In genomic region chr5:10601246-10602030, GRCh38 we compare ENCODE assay signal across 8 cellular contexts. TPM values are rescaled to one million over a fixed set of nuclear protein-coding genes. Genes with fewer than 3 reads are reported as not detected.
A peak's percentile ranks its signal among the peaks of the same experiment; 100 is the strongest.
DNase-seq lines count a peak whose midpoint lies in the region; ATAC-seq, FAIRE-seq and TF ChIP-seq lines count a peak whose summit lies in the region.

No MANE protein-coding gene starts in this region.

- peaks cover 14% of the 10 kb centered on the region for H3K4me1 ChIP-seq in CD4-positive, alpha-beta memory T cell (ENCODE audit: insufficient read depth, low read length)
- H3K4me1 ChIP-seq in GM12878 (ENCODE audit: control insufficient read depth, insufficient read depth, low read length) (peaks cover 72% of the 10 kb centered on the region), hepatocyte (ENCODE audit: insufficient read depth) (peaks cover 8% of the 10 kb centered on the region), skeletal muscle tissue (ENCODE audit: control insufficient read depth in 3 of 3, insufficient read depth in 3 of 3, low read length in 3 of 3) (peaks cover 20 to 26% (median 22%) of the 10 kb centered on the region in 3 donors)

- SMC1A ChIA-PET in GM12878 (lab: Charles Lee; ENCODE audit: uncharacterized antibody, unreplicated experiment): interaction anchor here (1.0 to 1.8 kb wide), 5 partner anchors 11 to 147 kb away, joined by 3 to 9 read pairs (median 3); no protein-coding TSS in a partner anchor

- H3K36me3 Mint-ChIP-seq in CD4-positive, alpha-beta memory T cell: peaks cover 0 to 5% of the 10 kb centered on the region in 2 donors

- 0 out of 2 replicates have a peak overlapping the region, but pooled peaks have one; percentile 12 for H3K9ac ChIP-seq in GM12878 (ENCODE audit: control insufficient read depth, insufficient read depth, low read length)
- peak overlapping the region; percentile 36 to 70 (median 59) for H3K9ac ChIP-seq in skeletal muscle tissue (ENCODE audit: low read depth in 1 of 3, low read length in 3 of 3)

- no TSS peak for BruUV-seq in GM12878 (replicated peaks; lab: Mats Ljungman, UMichigan)

- peak overlapping the region in 1 of 7 donors; percentile 84 for H3K27ac Mint-ChIP-seq in CD4-positive, alpha-beta memory T cell

- peak overlapping the region in 7 of 8 donors; percentile 18 to 84 (median 68) for H3K4me3 Mint-ChIP-seq in CD4-positive, alpha-beta memory T cell

- H3K79me2 ChIP-seq in GM12878 (ENCODE audit: control insufficient read depth, insufficient read depth, low read length): peaks cover 82% of the 10 kb centered on the region
- no peaks in the 10 kb centered on the region for H3K79me2 ChIP-seq in hepatocyte

- ATAC-seq in GM19328 (IDR thresholded peaks at IDR 0.05; ENCODE audit: unreplicated experiment): peak; percentile 31
- ATAC-seq in HG03196 (IDR thresholded peaks at IDR 0.05; ENCODE audit: unreplicated experiment): peak; percentile 47
- ATAC-seq in GM12878: peak; percentile 65

- intact Hi-C loops in CD4-positive, alpha-beta memory T cell (cut with micrococcal nuclease): no loop called here
- intact Hi-C loops in GM12878 (cut with micrococcal nuclease; ENCODE audit: unreplicated experiment): no loop called here

- CTCF ChIA-PET in CD4-positive, alpha-beta memory T cell (lab: Charles Lee; ENCODE audit: partially characterized antibody): interaction anchor here (1.9 kb wide), 1 partner anchor 26 kb away, joined by 5 read pairs; no protein-coding TSS in a partner anchor
- CTCF ChIA-PET in GM12878 (lab: Yijun Ruan, JAX): interaction anchor here (0.6 to 1.0 kb wide), 2 partner anchors 26 to 31 kb away, joined by 3 to 6 read pairs; no protein-coding TSS in a partner anchor

- H3K9me3 Mint-ChIP-seq in CD4-positive, alpha-beta memory T cell: peaks cover 0 to 5% (median 0%) of the 10 kb centered on the region in 8 donors

- RAD21 ChIA-PET in GM12878 (lab: Charles Lee; ENCODE audit: unreplicated experiment): no interaction called here

- POLR2A ChIA-PET in CD4-positive, alpha-beta memory T cell (lab: Charles Lee; ENCODE audit: partially characterized antibody): no interaction called here
- POLR2A ChIA-PET in GM12878 (lab: Charles Lee): interaction anchor here (0.8 to 1.6 kb wide), 5 partner anchors 9 to 182 kb away, joined by 3 to 5 read pairs (median 3); no protein-coding TSS in a partner anchor

- no peak for TF ChIP-seq RAD21 in GM12878 (IDR thresholded peaks at IDR 0.05; ENCODE audit: insufficient read depth, low read depth, low read length)

- peak overlapping the region; percentile 78 for H3K4me2 ChIP-seq in GM12878 (ENCODE audit: control insufficient read depth, insufficient read depth)
- H3K4me2 ChIP-seq in hepatocyte: peak overlapping the region; percentile 6

- TF ChIP-seq CTCF in GM12878 (IDR thresholded peaks at IDR 0.05 in 2 of 3, conservative IDR thresholded peaks at IDR 0.05 in 1 of 3; ENCODE audit: control insufficient read depth in 2 of 3, extremely low read depth in 1 of 3, insufficient read depth in 1 of 3, low read depth in 3 of 3, low read length in 3 of 3): no peak
- no peak for TF ChIP-seq CTCF in hepatocyte (IDR thresholded peaks at IDR 0.05; ENCODE audit: poor library complexity)

- TF ChIP-seq POLR2A in GM12878 (IDR thresholded peaks at IDR 0.05; ENCODE audit: low read depth, low read length): peak; percentile 51; the same call in 1 of the 2 replicates

- H3K4me3 ChIP-seq in CD4-positive, alpha-beta memory T cell (ENCODE audit: low read length in 2 of 2): no peak overlapping the region
- peak overlapping the region; percentile 39; the same call in 1 of the 2 replicates for H3K4me3 ChIP-seq in GM12878
- no peak overlapping the region for H3K4me3 ChIP-seq in hepatocyte
- H3K4me3 ChIP-seq in skeletal muscle tissue (ENCODE audit: low read length in 3 of 3): peak overlapping the region; percentile 53 to 72 (median 59)

- no peak for TF ChIP-seq EP300 in GM12878 (IDR thresholded peaks at IDR 0.05; ENCODE audit: borderline replicate concordance in 1 of 2, control insufficient read depth in 1 of 2, low read depth in 2 of 2, low read length in 2 of 2)

- H3K36me3 ChIP-seq in CD4-positive, alpha-beta memory T cell (ENCODE audit: insufficient read depth, low read length): no peaks in the 10 kb centered on the region
- H3K36me3 ChIP-seq in GM12878 (ENCODE audit: control insufficient read depth in 2 of 2, insufficient read depth in 2 of 2, low read length in 1 of 2): peaks cover 7 to 11% of the 10 kb centered on the region in 2 experiments; a peak in 3 of 4 replicates
- no peaks in the 10 kb centered on the region for H3K36me3 ChIP-seq in hepatocyte (replicated peaks; ENCODE audit: insufficient read depth, low read depth)
- no peaks in the 10 kb centered on the region for H3K36me3 ChIP-seq in skeletal muscle tissue (ENCODE audit: control insufficient read depth in 3 of 3, insufficient read depth in 3 of 3, low read length in 3 of 3)

- peak; percentile 52 for FAIRE-seq in GM12878 (lab: Jason Lieb, UNC)

- in situ Hi-C loops in GM12878 (cut with MboI): no loop called here

- H4K20me1 ChIP-seq in GM12878 (ENCODE audit: control insufficient read depth, insufficient read depth) (no peaks in the 10 kb centered on the region), hepatocyte (ENCODE audit: insufficient read depth, poor library complexity, severe bottlenecking) (no peaks in the 10 kb centered on the region)

- H3K4me1 Mint-ChIP-seq in CD4-positive, alpha-beta memory T cell: peaks cover 8 to 20% (median 13%) of the 10 kb centered on the region in 4 donors

- no peaks in the 10 kb centered on the region for H3K9me3 ChIP-seq in CD4-positive, alpha-beta memory T cell (ENCODE audit: control insufficient read depth in 1 of 2, low read length in 2 of 2)
- no peaks in the 10 kb centered on the region; the same call in 1 of the 3 replicates for H3K9me3 ChIP-seq in GM12878 (replicated peaks; ENCODE audit: control insufficient read depth, insufficient read depth, low read length)
- H3K9me3 ChIP-seq in hepatocyte (ENCODE audit: low read depth): no peaks in the 10 kb centered on the region
- no peaks in the 10 kb centered on the region for H3K9me3 ChIP-seq in skeletal muscle tissue (ENCODE audit: control insufficient read depth in 3 of 3, low read length in 3 of 3)

- no peaks in the 10 kb centered on the region for H3K27me3 ChIP-seq in CD4-positive, alpha-beta memory T cell (ENCODE audit: insufficient read depth, low read length)
- H3K27me3 ChIP-seq in GM12878 (replicated peaks in 1 of 2; ENCODE audit: control insufficient read depth in 2 of 2, insufficient read depth in 2 of 2, low read length in 1 of 2) (no peaks in the 10 kb centered on the region), hepatocyte (no peaks in the 10 kb centered on the region), skeletal muscle tissue (ENCODE audit: control insufficient read depth in 3 of 3, insufficient read depth in 3 of 3, low read length in 3 of 3) (no peaks in the 10 kb centered on the region)

- no peak for DNase-seq in CD4-positive, alpha-beta memory T cell
- peak; percentile 99 for DNase-seq in NCI-H345 treated with DMSO at 0.1 percent for 48 hours (lab: John Stamatoyannopoulos, UW; ENCODE audit: unreplicated experiment)
- no peak for DNase-seq in GM12878 (ENCODE audit: low read depth, low spot score)
- DNase-seq in hepatocyte (ENCODE audit: low spot score): peak; percentile 69
- DNase-seq in NK-92 (lab: John Stamatoyannopoulos, UW; ENCODE audit: unreplicated experiment): no peak

- no peaks in the 10 kb centered on the region for H3K9me2 ChIP-seq in hepatocyte (replicated peaks; ENCODE audit: insufficient read depth)

- H2AFZ ChIP-seq in GM12878 (ENCODE audit: control insufficient read depth, low read depth, low read length): no peak overlapping the region
- no peak overlapping the region for H2AFZ ChIP-seq in hepatocyte

- H3K27ac ChIP-seq in CD4-positive, alpha-beta memory T cell (ENCODE audit: low read depth, low read length): no peak overlapping the region
- peak overlapping the region; percentile 84 for H3K27ac ChIP-seq in GM12878 (ENCODE audit: control insufficient read depth, insufficient read depth)
- peak overlapping the region; percentile 47 for H3K27ac ChIP-seq in hepatocyte
- H3K27ac ChIP-seq in skeletal muscle tissue (ENCODE audit: low read depth, low read length): peak overlapping the region; percentile 92

- H3K27me3 Mint-ChIP-seq in CD4-positive, alpha-beta memory T cell: peaks cover 0 to 5% of the 10 kb centered on the region in 2 donors

- WGBS in GM12878 (ENCODE audit: insufficient coverage, insufficient replicate concordance, low lambda C conversion rate, missing lambda C conversion rate): 20% methylated on average over 19 of the region's 19 CpGs
- WGBS in hepatocyte (ENCODE audit: low lambda C conversion rate, missing lambda C conversion rate): 63% methylated on average over 19 of the region's 19 CpGs

TF ChIP-seq in GM12878, 131 proteins besides CTCF, POLR2A, EP300 and RAD21 (continues in another document):
- TF ChIP-seq RCOR1 (conservative IDR thresholded peaks at IDR 0.05; ENCODE audit: low read depth, low read length) (no peak), BHLHE40 (IDR thresholded peaks at IDR 0.05; ENCODE audit: borderline replicate concordance in 1 of 2, low read depth in 2 of 2, low read length in 1 of 2) (peak in 1 of 2 experiments; percentile 39; a peak in 1 of 4 replicates), FOXK2 (IDR thresholded peaks at IDR 0.05) (no peak), GATAD2B (conservative IDR thresholded peaks at IDR 0.05; ENCODE audit: low read depth) (peak; percentile 34; the same call in 1 of the 2 replicates), SMAD5 (IDR thresholded peaks at IDR 0.05; ENCODE audit: low read depth) (no peak)

RNA-seq across cellular contexts. Expression of gene ANKRD33B, which starts 37.6 kb away (rescaled TPM):
- total RNA-seq in CD4-positive, alpha-beta memory T cell: 1 to 10 TPM; 2.0 to 2.3 TPM
- under 1 TPM; 0.05 to 0.37 TPM for polyA plus RNA-seq in CD4-positive, alpha-beta memory T cell
- total RNA-seq in GM12878 (2013; cell fraction: nucleolus; rRNA removed): 51.1 and 53.7 TPM in 2 replicates
- total RNA-seq in GM12878 (2014; rRNA removed) (17.0 and 18.6 TPM in 2 replicates), GM12878 (2014; rRNA removed; fragmentation: Illumina TruSeq; extraction: Trizol) (20.3 and 20.4 TPM in 2 replicates), GM12878 (2021) (58.4 and 61.6 TPM in 2 replicates), hepatocyte (2.0 and 2.3 TPM in 2 replicates), skeletal muscle tissue (2.6 TPM)
- polyA plus RNA-seq in GM12878 (2011; ENCODE audit: low read depth): 12.2 TPM
- polyA plus RNA-seq in GM12878 (2011; rRNA removed) (11.0 and 12.7 TPM in 2 replicates), GM12878 (2014; fragmentation: Illumina TruSeq; extraction: Trizol) (22.7 and 27.0 TPM in 2 replicates), GM12878 (2014; fragmentation: Nextera tagmentation; extraction: Ambion mirVana) (1 to 10 TPM; 5.9 to 6.1 TPM), GM12878 (2014; rRNA removed) (19.6 and 20.7 TPM in 2 replicates), GM12878 (2016; fragmentation: Nextera tagmentation; extraction: Ambion mirVana) (1 to 10 TPM; 4.9 to 9.5 TPM), hepatocyte (1.5 and 2.1 TPM in 2 replicates)
- 16.9 and 17.7 TPM in 2 replicates for polyA plus RNA-seq in GM12878 (2011; cell fraction: cytosol; rRNA removed)
- 24.0 and 29.2 TPM in 2 replicates for polyA plus RNA-seq in GM12878 (2011; cell fraction: nucleus; rRNA removed)
- 19.6 TPM in 2 replicates for polyA plus RNA-seq in GM12878 (2012)
- 42.2 and 53.6 TPM in 2 replicates for polyA minus RNA-seq in GM12878 (2011; rRNA and poly(A)+ RNA removed)
- 28.3 and 29.6 TPM in 2 replicates for polyA minus RNA-seq in GM12878 (2011; cell fraction: cytosol; rRNA and poly(A)+ RNA removed)
- polyA minus RNA-seq in GM12878 (2011; cell fraction: nucleus; rRNA and poly(A)+ RNA removed): 13.7 and 27.7 TPM in 2 replicates

Comparison
In these comparisons a context has a peak if more than half of its experiments do, and no peak if none do; other contexts are left out.
1. DNase-seq: peak in NCI-H345 treated with DMSO at 0.1 percent for 48 hours (single experiment) and hepatocyte (single experiment); none in CD4-positive, alpha-beta memory T cell (0 of 5), GM12878 (single experiment) and NK-92 (single experiment).
2. H3K4me3 ChIP-seq: peak in GM12878 (single experiment) and skeletal muscle tissue (3 of 3); none in CD4-positive, alpha-beta memory T cell (0 of 2) and hepatocyte (single experiment).
3. Peak in every context shown above with its lines, with median percentiles within 50 percentile points of each other: ATAC-seq.